8 cellular contexts compared by ENCODE assay signal in the genomic region with DNA sequence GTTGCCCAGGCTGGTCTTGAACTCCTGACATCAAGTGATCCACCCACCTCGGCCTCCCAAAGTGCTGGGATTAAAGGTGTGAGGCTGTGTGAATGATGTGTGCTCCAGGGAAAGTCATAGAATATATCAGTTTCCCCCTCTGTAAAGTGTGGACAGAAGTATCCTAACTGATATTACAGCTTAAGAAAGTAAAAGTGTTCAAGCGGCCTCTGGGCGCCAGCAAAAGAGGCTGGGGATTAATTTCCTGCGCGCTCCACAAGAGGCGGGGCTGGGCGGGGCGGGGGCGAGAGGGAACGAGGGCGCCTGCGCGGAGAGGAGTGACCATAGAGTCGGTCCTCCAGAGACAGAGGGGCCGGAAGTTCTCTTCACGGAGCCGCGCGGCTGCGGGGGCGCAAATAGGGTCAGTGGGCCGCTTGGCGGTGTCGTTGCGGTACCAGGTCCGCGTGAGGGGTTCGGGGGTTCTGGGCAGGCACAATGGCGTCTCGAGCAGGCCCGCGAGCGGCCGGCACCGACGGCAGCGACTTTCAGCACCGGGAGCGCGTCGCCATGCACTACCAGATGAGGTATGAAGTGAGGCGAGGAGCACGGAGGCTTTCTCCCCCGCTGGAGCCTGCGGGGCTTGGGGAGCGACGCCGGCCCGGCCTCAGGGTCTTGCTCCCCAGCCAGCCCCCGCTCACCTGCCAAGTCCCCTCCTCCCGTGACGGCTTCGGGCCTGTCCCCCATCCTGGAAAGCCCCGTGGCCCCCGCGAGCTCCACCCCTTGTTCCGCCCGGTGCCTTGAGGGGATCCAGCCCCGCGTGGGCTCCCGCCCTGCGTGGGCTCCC. TPM values are rescaled to one million over a fixed set of nuclear protein-coding genes. Genes with fewer than 3 reads are reported as not detected.
DNase-seq lines count a peak whose midpoint lies in the region; ATAC-seq and TF ChIP-seq lines count a peak whose summit lies in the region.

A gene (plus strand): TSS at position 362 of the 823 bp plus-strand sequence. CDS start 113 bp downstream, at position 475.

- H3K9ac ChIP-seq in IMR-90 (ENCODE audit: low read depth, low read length), result peak within 1 kb of the TSS; percentile 93

- H2AK9ac ChIP-seq in IMR-90 (replicated peaks; ENCODE audit: low read depth, low read length, poor library complexity), result peak within 1 kb of the TSS; percentile 99

- H3K23ac ChIP-seq in IMR-90 (ENCODE audit: low read depth, low read length), result peak within 1 kb of the TSS; percentile 96

- intact Hi-C loops in IMR-90 (cut with micrococcal nuclease), result loop anchor here (2.0 kb wide), 1 partner anchor 42 kb away; no protein-coding TSS in a partner anchor
- intact Hi-C loops in esophagus squamous epithelium (cut with DNase I), result no loop called here

- peak within 1 kb of the TSS; percentile 97 for H3K4ac ChIP-seq in IMR-90 (ENCODE audit: low read depth, low read length)

- H3K14ac ChIP-seq in IMR-90 (replicated peaks; ENCODE audit: low read depth, low read length), result peak within 1 kb of the TSS; percentile 99

- H3K4me1 Mint-ChIP-seq in activated T-cell treated with anti-CD3 and anti-CD28 coated beads, Interleukin-2, amount 50 U/mL, for 72 hours (ENCODE audit: low read depth), result peaks cover 46% of the 10 kb centered on the region

- TF ChIP-seq CTCF in IMR-90 (conservative IDR thresholded peaks at IDR 0.05; ENCODE audit: low read depth, low read length), result no peak
- peak in 3 of 6 experiments; percentile 3 to 16 (median 12) for TF ChIP-seq CTCF in esophagus squamous epithelium (IDR thresholded peaks at IDR 0.05)

- in situ Hi-C loops in IMR-90 (cut with MboI; ENCODE audit: low sequenced_read_pairs), result no loop called here

- TF ChIP-seq POLR2A in IMR-90 (IDR thresholded peaks at IDR 0.05; ENCODE audit: low read depth, low read length) (peak; percentile 85), esophagus squamous epithelium (IDR thresholded peaks at IDR 0.05) (peak in 3 of 4 donors; percentile 85 to 91 (median 89))

- H3K27me3 Mint-ChIP-seq in activated T-cell treated with anti-CD3 and anti-CD28 coated beads, Interleukin-2, amount 50 U/mL, for 72 hours (ENCODE audit: low read depth), result no peaks in the 10 kb centered on the region

- H3K4me3 ChIP-seq in IMR-90 (ENCODE audit: insufficient read depth, low read depth, low read length), result peak within 1 kb of the TSS; percentile 79
- H3K4me3 ChIP-seq in esophagus squamous epithelium, result peak within 1 kb of the TSS; percentile 70 to 100 (median 88)

- H3K36me3 ChIP-seq in IMR-90 (ENCODE audit: control insufficient read depth, insufficient read depth, low read length) (peaks cover 15% of the 10 kb centered on the region), esophagus squamous epithelium (peaks cover 7 to 20% (median 9%) of the 10 kb centered on the region in 3 donors)

- H3K27ac ChIP-seq in IMR-90 (ENCODE audit: insufficient read depth, low read length) (peak within 1 kb of the TSS; percentile 97), esophagus squamous epithelium (peak within 1 kb of the TSS; percentile 93 to 99 (median 98))

- POLR2A ChIA-PET in IMR-90 (lab: Charles Lee; ENCODE audit: unreplicated experiment), result interaction anchor here (0.5 to 1.0 kb wide), 4 partner anchors 10 to 47 kb away, joined by 3 to 4 read pairs (median 3); a partner anchor contains a TSS

- peak within 1 kb of the TSS; percentile 83 for H4K91ac ChIP-seq in IMR-90 (ENCODE audit: insufficient read depth, low read depth, low read length)

- peak within 1 kb of the TSS; percentile 86 for H2BK120ac ChIP-seq in IMR-90 (ENCODE audit: low read depth, low read length)

- no peaks in the 10 kb centered on the region for H3K9me3 Mint-ChIP-seq in activated T-cell treated with anti-CD3 and anti-CD28 coated beads, Interleukin-2, amount 50 U/mL, for 72 hours

- DNase-seq in DMS153 (lab: John Stamatoyannopoulos, UW) (peak; percentile 46), IMR-90 (peak; percentile 83), RKO (ENCODE audit: low spot score) (peak; percentile 86), esophagus squamous epithelium (lab: John Stamatoyannopoulos, UW) (peak; percentile 39), myocyte (ENCODE audit: low read depth) (peak; percentile 92)
- DNase-seq in activated T-cell treated with anti-CD3 and anti-CD28 coated beads, Interleukin-2, amount 50 U/mL, for 72 hours, result peak; percentile 90 to 92
- peak; percentile 83 for DNase-seq in stimulated activated CD8-positive, alpha-beta memory T cell treated with anti-CD3 and anti-CD28 coated beads, Interleukin-7, amount 100 ng/mL, for 24 hours (ENCODE audit: low read depth)

- ATAC-seq in GM21528 (IDR thresholded peaks at IDR 0.05; ENCODE audit: low FRiP score, unreplicated experiment) (peak; percentile 70), IMR-90 (ENCODE audit: low read depth) (peak; percentile 94)
- peak; percentile 87 to 90 for ATAC-seq in activated T-cell treated with anti-CD3 and anti-CD28 coated beads, Interleukin-2, amount 50 U/mL, for 72 hours (replicated peaks in 1 of 2)

- peaks cover 23 to 36% of the 10 kb centered on the region in 2 experiments for H3K79me1 ChIP-seq in IMR-90 (ENCODE audit: low read depth in 1 of 2, low read length in 2 of 2)

- dilution Hi-C loops in IMR-90 (cut with HindIII; ENCODE audit: low sequenced_read_pairs, unreplicated experiment), result no loop called here

- BruUV-seq in IMR-90 (replicated peaks; lab: Mats Ljungman, UMichigan), result TSS peak; percentile 36

- peak within 1 kb of the TSS; percentile 96 to 98 for H4K8ac ChIP-seq in IMR-90 (ENCODE audit: low read depth in 2 of 2, low read length in 2 of 2)

- H3K27me3 ChIP-seq in IMR-90 (ENCODE audit: control insufficient read depth, insufficient read depth, low read length), result no peaks in the 10 kb centered on the region
- H3K27me3 ChIP-seq in esophagus squamous epithelium, result no peaks in the 10 kb centered on the region

- peak within 1 kb of the TSS; percentile 100 for H2AFZ ChIP-seq in IMR-90 (replicated peaks; ENCODE audit: low read length, poor library complexity)

- CTCF ChIA-PET in IMR-90 (lab: Yijun Ruan, JAX), result no interaction called here

- H2BK20ac ChIP-seq in IMR-90 (ENCODE audit: low read depth, low read length), result no peak within 1 kb of the TSS

- H3K36me3 Mint-ChIP-seq in activated T-cell treated with anti-CD3 and anti-CD28 coated beads, Interleukin-2, amount 50 U/mL, for 72 hours (ENCODE audit: insufficient read depth in 2 of 2), result peaks cover 15 to 23% of the 10 kb centered on the region in 2 donors

- 1% methylated on average over 43 of the region's 62 CpGs; no CpG with 5 or more reads in 1 of the 2 experiments for WGBS in IMR-90 (ENCODE audit: extremely low coverage in 2 of 2, insufficient read length in 1 of 2), 2 experiments
- WGBS in esophagus squamous epithelium, 2 donors, result 0% methylated on average over 22 to 25 of the region's 62 CpGs

- peak within 1 kb of the TSS; percentile 82 for H2AK5ac ChIP-seq in IMR-90 (ENCODE audit: low read depth, low read length)

- H3K9me3 ChIP-seq in IMR-90 (ENCODE audit: control insufficient read depth, insufficient read depth, low read length) (no peaks in the 10 kb centered on the region), esophagus squamous epithelium (no peaks in the 10 kb centered on the region)

- no peaks in the 10 kb centered on the region; the same call in 1 of the 2 replicates for H4K20me1 ChIP-seq in IMR-90 (ENCODE audit: insufficient read depth, low read length)

- 0 out of 2 replicates have a peak, but pooled peaks cover 6% of the 10 kb centered on the region for H3K9me1 ChIP-seq in IMR-90 (ENCODE audit: insufficient read depth, low read length)

- H3K56ac ChIP-seq in IMR-90 (ENCODE audit: extremely low read depth, insufficient read depth, low read length), result peak within 1 kb of the TSS; percentile 81

- TF ChIP-seq RAD21 in IMR-90 (IDR thresholded peaks at IDR 0.05; ENCODE audit: low read length), result no peak

- H3K27ac Mint-ChIP-seq in activated T-cell treated with anti-CD3 and anti-CD28 coated beads, Interleukin-2, amount 50 U/mL, for 72 hours, result peak within 1 kb of the TSS; percentile 97

- H3K18ac ChIP-seq in IMR-90 (ENCODE audit: low read depth, low read length), result peak within 1 kb of the TSS; percentile 61

- H3K4me2 ChIP-seq in IMR-90 (ENCODE audit: low read depth, low read length), result peak within 1 kb of the TSS; percentile 93

- peak within 1 kb of the TSS; percentile 98 for H3K4me3 Mint-ChIP-seq in activated T-cell treated with anti-CD3 and anti-CD28 coated beads, Interleukin-2, amount 50 U/mL, for 72 hours

- peak within 1 kb of the TSS; percentile 73; the same call in 1 of the 3 replicates for H2BK15ac ChIP-seq in IMR-90 (ENCODE audit: low read depth, low read length)

- peak within 1 kb of the TSS; percentile 97 for H2BK5ac ChIP-seq in IMR-90 (ENCODE audit: low read depth, low read length, poor library complexity, severe bottlenecking)

- H4K5ac ChIP-seq in IMR-90 (ENCODE audit: low read depth, low read length), result peak within 1 kb of the TSS; percentile 85

- H3K4me1 ChIP-seq in IMR-90 (ENCODE audit: control insufficient read depth, insufficient read depth, low read length), result peaks cover 2% of the 10 kb centered on the region; the same call in 1 of the 2 replicates
- H3K4me1 ChIP-seq in esophagus squamous epithelium, result peaks cover 10 to 40% (median 20%) of the 10 kb centered on the region in 3 donors

TF ChIP-seq in IMR-90, 13 proteins besides CTCF, POLR2A, EP300 and RAD21:
- peak; percentile 25; the same call in 1 of the 2 replicates for TF ChIP-seq MAZ (IDR thresholded peaks at IDR 0.05; ENCODE audit: borderline replicate concordance, low read depth, low read length)
- TF ChIP-seq, protein P1, sequence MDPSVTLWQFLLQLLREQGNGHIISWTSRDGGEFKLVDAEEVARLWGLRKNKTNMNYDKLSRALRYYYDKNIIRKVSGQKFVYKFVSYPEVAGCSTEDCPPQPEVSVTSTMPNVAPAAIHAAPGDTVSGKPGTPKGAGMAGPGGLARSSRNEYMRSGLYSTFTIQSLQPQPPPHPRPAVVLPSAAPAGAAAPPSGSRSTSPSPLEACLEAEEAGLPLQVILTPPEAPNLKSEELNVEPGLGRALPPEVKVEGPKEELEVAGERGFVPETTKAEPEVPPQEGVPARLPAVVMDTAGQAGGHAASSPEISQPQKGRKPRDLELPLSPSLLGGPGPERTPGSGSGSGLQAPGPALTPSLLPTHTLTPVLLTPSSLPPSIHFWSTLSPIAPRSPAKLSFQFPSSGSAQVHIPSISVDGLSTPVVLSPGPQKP (IDR thresholded peaks at IDR 0.05; ENCODE audit: borderline replicate concordance, low read depth, low read length), result no peak
TF ChIP-seq in IMR-90: peak in this region for 1.

RNA-seq across cellular contexts. Expression of the gene that starts here (rescaled TPM):
- 39.3 and 40.5 TPM in 2 replicates for total RNA-seq in IMR-90 (2012; rRNA removed)
- polyA plus RNA-seq in IMR-90 (2012; rRNA removed), result 30.3 and 32.7 TPM in 2 replicates
- 17.6 and 44.6 TPM in 2 replicates for polyA plus RNA-seq in IMR-90 (2012; cell fraction: cytosol; rRNA removed)
- polyA plus RNA-seq in IMR-90 (2012; cell fraction: nucleus; rRNA removed; ENCODE audit: low replicate concordance), result 8.8 and 13.0 TPM in 2 replicates
- total RNA-seq in activated T-cell treated with anti-CD3 and anti-CD28 coated beads, Interleukin-2, amount 50 U/mL, for 72 hours, result 10 to 100 TPM; 34.6 to 39.4 TPM
- total RNA-seq in esophagus squamous epithelium, result 10 to 100 TPM; 24.7 to 40.8 (median 33.3) TPM
- total RNA-seq in myocyte, result 41.4 and 50.5 TPM in 2 replicates
- 43.6 TPM for polyA plus RNA-seq in myocyte (2012)

Comparison
In these comparisons a context has a peak if more than half of its experiments do, and no peak if none do; other contexts are left out.
1. Peak in every context shown above with its lines: DNase-seq, ATAC-seq, H3K4me3 ChIP-seq and H3K27ac ChIP-seq.
2. DNase-seq: peak in every context shown above with its lines; median percentile 92 in myocyte; 91 in activated T-cell treated with anti-CD3 and anti-CD28 coated beads, Interleukin-2, amount 50 U/mL, for 72 hours; 86 in RKO; 83 in IMR-90; 83 in stimulated activated CD8-positive, alpha-beta memory T cell treated with anti-CD3 and anti-CD28 coated beads, Interleukin-7, amount 100 ng/mL, for 24 hours; 46 in DMS153; 39 in esophagus squamous epithelium.